ENCODE assay signal across 17 cellular contexts in the genomic region with DNA sequence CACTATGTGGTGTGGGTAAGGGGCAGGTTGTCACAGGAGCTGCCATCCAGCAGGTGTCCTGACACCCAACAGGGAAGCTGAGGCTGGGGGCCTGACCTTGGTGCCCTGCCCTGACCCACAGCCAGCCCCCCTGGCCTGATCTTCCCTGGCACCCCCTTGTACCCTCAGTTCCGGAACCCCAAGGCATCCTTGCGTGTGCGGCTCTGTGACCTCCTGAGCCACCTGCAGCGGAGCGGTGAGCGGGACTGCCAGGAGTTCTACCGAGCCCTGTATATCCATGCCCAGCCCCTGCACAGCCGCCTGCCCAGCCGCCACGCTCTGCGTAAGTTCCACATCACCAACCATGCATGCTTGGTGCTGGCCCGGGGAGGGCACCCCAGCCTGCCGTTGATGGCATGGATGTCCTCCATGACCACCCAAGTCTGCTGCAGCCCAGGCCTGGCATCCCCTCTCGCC. TPM values are rescaled to one million over a fixed set of nuclear protein-coding genes. Genes with fewer than 3 reads are reported as not detected.
A peak's percentile ranks its signal among the peaks of the same experiment; 100 is the strongest.
DNase-seq lines count a peak whose midpoint lies in the region; ATAC-seq, FAIRE-seq and TF ChIP-seq lines count a peak whose summit lies in the region.
"Had no signal": no experiment of that assay in that cellular context is flagged by ENCODE, and none has a peak within 500 bp of the region (broad histone marks: within the 10 kb centered on the region; RNA-seq: fewer than 3 reads in every experiment).

No MANE protein-coding gene starts in this region.

- no peak overlapping the region for H2AFZ ChIP-seq in OCI-LY1 (ENCODE audit: low read length)

- H3K9me3 ChIP-seq in BLaER1 treated with 17β-estradiol and CSF1 and Interleukin-3, amounts not matched to agents 10 nM and 100 nM (replicated peaks in 1 of 11), result peaks cover 0 to 2% (median 0%) of the 10 kb centered on the region in 11 experiments; a peak in 1 of 22 replicates
- no peaks in the 10 kb centered on the region for H3K9me3 ChIP-seq in OCI-LY1 (ENCODE audit: low read length)
- H3K9me3 ChIP-seq in kidney (ENCODE audit: control insufficient read depth in 1 of 2, low read length in 2 of 2), result no peaks in the 10 kb centered on the region
- H3K9me3 ChIP-seq in esophagus squamous epithelium, result no peaks in the 10 kb centered on the region
- H3K9me3 ChIP-seq: SJCRH30 had no signal

- WGBS in esophagus squamous epithelium, 2 donors, result 75 to 100% methylated on average over 3 to 5 of the region's 14 CpGs

- H3K27me3 ChIP-seq in BLaER1 treated with 17β-estradiol and CSF1 and Interleukin-3, amounts not matched to agents 10 nM and 100 nM, result no peaks in the 10 kb centered on the region
- H3K27me3 ChIP-seq in OCI-LY1 (ENCODE audit: insufficient read depth, low read length), result no peaks in the 10 kb centered on the region
- H3K27me3 ChIP-seq in esophagus squamous epithelium, result no peaks in the 10 kb centered on the region
- H3K27me3 ChIP-seq: SJCRH30 had no signal

- DNase-seq in kidney (peak; percentile 71), sciatic nerve (ENCODE audit: low spot score) (peak; percentile 58), epidermal melanocyte (ENCODE audit: insufficient read length, low spot score) (no peak), esophagus squamous epithelium (lab: John Stamatoyannopoulos, UW) (no peak), anterior cingulate cortex (lab: John Stamatoyannopoulos, UW) (no peak)
- DNase-seq: activated naive CD4-positive, alpha-beta T cell treated with anti-CD3 and anti-CD28 coated beads, Interleukin-2, amount 50 U/mL, for 16 hours; effector CD8-positive, alpha-beta T cell; HCEC 1CT; hypothalamus; NCI-H1436; NCI-H226; SJCRH30 had no signal

- H3F3A ChIP-seq in OCI-LY1 (ENCODE audit: insufficient read depth, low read length), result no peaks in the 10 kb centered on the region

- no peak for ATAC-seq in sciatic nerve
- ATAC-seq: activated CD4-positive, CD25-positive, alpha-beta regulatory T cell treated with anti-CD3 and anti-CD28 coated beads, Interleukin-2, amount 50 U/mL, for 24 hours had no signal

- peak overlapping the region in 7 of 10 experiments; percentile 3 to 51 (median 23); a peak in 7 of 20 replicates for H3K4me3 ChIP-seq in BLaER1 treated with 17β-estradiol and CSF1 and Interleukin-3, amounts not matched to agents 10 nM and 100 nM
- H3K4me3 ChIP-seq in OCI-LY1 (ENCODE audit: low read depth, low read length, poor library complexity, severe bottlenecking) (no peak overlapping the region), kidney (ENCODE audit: low read length in 2 of 2) (no peak overlapping the region), esophagus squamous epithelium (no peak overlapping the region)
- H3K4me3 ChIP-seq: SJCRH30 had no signal

- H3K27ac ChIP-seq in BLaER1 treated with 17β-estradiol and CSF1 and Interleukin-3, amounts not matched to agents 10 nM and 100 nM, result peak overlapping the region; percentile 26 to 89 (median 78); a peak in 21 of 22 replicates
- H3K27ac ChIP-seq in OCI-LY1 (ENCODE audit: low read depth, low read length, poor library complexity, severe bottlenecking), result peak overlapping the region; percentile 84
- no peak overlapping the region for H3K27ac ChIP-seq in kidney (ENCODE audit: low read depth in 2 of 2, low read length in 2 of 2)
- H3K27ac ChIP-seq in esophagus squamous epithelium, result no peak overlapping the region
- H3K27ac ChIP-seq: SJCRH30 had no signal

- no peak for TF ChIP-seq CTCF in OCI-LY1 (IDR thresholded peaks at IDR 0.05; ENCODE audit: low read length)
- TF ChIP-seq CTCF in kidney (IDR thresholded peaks at IDR 0.05; ENCODE audit: borderline replicate concordance, extremely low read depth, insufficient read depth), result no peak
- no peak for TF ChIP-seq CTCF in esophagus squamous epithelium (IDR thresholded peaks at IDR 0.05)

- H3K9me2 ChIP-seq in OCI-LY1 (ENCODE audit: low read depth, low read length), result no peaks in the 10 kb centered on the region

- H3K4me2 ChIP-seq in BLaER1 treated with 17β-estradiol and CSF1 and Interleukin-3, amounts not matched to agents 10 nM and 100 nM, result peak overlapping the region; percentile 74 to 96 (median 90)
- peak overlapping the region; percentile 36; the same call in 1 of the 2 replicates for H3K4me2 ChIP-seq in OCI-LY1 (ENCODE audit: low read length)

- peaks cover 87 to 97% (median 94%) of the 10 kb centered on the region in 10 experiments for H3K4me1 ChIP-seq in BLaER1 treated with 17β-estradiol and CSF1 and Interleukin-3, amounts not matched to agents 10 nM and 100 nM
- H3K4me1 ChIP-seq in OCI-LY1 (ENCODE audit: insufficient read depth, low read length, severe bottlenecking), result peaks cover 85% of the 10 kb centered on the region
- H3K4me1 ChIP-seq in kidney (ENCODE audit: control insufficient read depth in 1 of 2, insufficient read depth in 1 of 2, low read depth in 1 of 2, low read length in 2 of 2), result peaks cover 2 to 3% of the 10 kb centered on the region in 2 donors
- peaks cover 0 to 14% (median 5%) of the 10 kb centered on the region in 3 donors for H3K4me1 ChIP-seq in esophagus squamous epithelium

- FAIRE-seq in kidney (lab: Jason Lieb, UNC), result no peak
- FAIRE-seq: GM19239 had no signal

- H3K9ac ChIP-seq in BLaER1 treated with 17β-estradiol and CSF1 and Interleukin-3, amounts not matched to agents 10 nM and 100 nM, result peak overlapping the region; percentile 32 to 77 (median 71); a peak in 18 of 22 replicates
- H3K9ac ChIP-seq in OCI-LY1 (ENCODE audit: low read length) (no peak overlapping the region; the same call in 1 of the 2 replicates), kidney (ENCODE audit: low read length in 2 of 2) (no peak overlapping the region)

- peaks cover 0 to 71% (median 41%) of the 10 kb centered on the region in 11 experiments; a peak in 21 of 22 replicates for H3K36me3 ChIP-seq in BLaER1 treated with 17β-estradiol and CSF1 and Interleukin-3, amounts not matched to agents 10 nM and 100 nM
- H3K36me3 ChIP-seq in OCI-LY1 (ENCODE audit: insufficient read depth, low read length) (no peaks in the 10 kb centered on the region), kidney (ENCODE audit: control insufficient read depth in 1 of 2, insufficient read depth in 2 of 2, low read length in 2 of 2) (peaks cover 0 to 8% of the 10 kb centered on the region in 2 donors), esophagus squamous epithelium (peaks cover 9 to 63% (median 31%) of the 10 kb centered on the region in 3 donors)

- TF ChIP-seq POLR2A in esophagus squamous epithelium (IDR thresholded peaks at IDR 0.05), result no peak

- intact Hi-C loops in kidney (cut with DNase I), result no loop called here
- intact Hi-C loops in sciatic nerve (cut with DNase I), result loop anchor here (10.0 kb wide), 1 partner anchor 194 kb away; no protein-coding TSS in a partner anchor
- intact Hi-C loops in esophagus squamous epithelium (cut with DNase I), result loop anchor here (5.0 to 10.0 kb wide), 2 partner anchors 52 to 106 kb away; no protein-coding TSS in a partner anchor

- H3K79me2 ChIP-seq in OCI-LY1 (ENCODE audit: insufficient read depth, low read length), result no peaks in the 10 kb centered on the region

- H4K20me1 ChIP-seq in BLaER1 treated with 17β-estradiol and CSF1 and Interleukin-3, amounts not matched to agents 10 nM and 100 nM, result peaks cover 14 to 52% (median 39%) of the 10 kb centered on the region in 11 experiments; a peak in 18 of 22 replicates
- no peaks in the 10 kb centered on the region for H4K20me1 ChIP-seq in OCI-LY1 (ENCODE audit: insufficient read depth, low read length)

RNA-seq across cellular contexts. Expression of a gene that starts 14.4 kb away (rescaled TPM):
- total RNA-seq in kidney (44.5 TPM), sciatic nerve (36.6 TPM), esophagus squamous epithelium (10 to 100 TPM; 16.2 to 37.8 (median 29.0) TPM)
- polyA plus RNA-seq in kidney (ENCODE audit: insufficient read depth, low read depth, low replicate concordance), result 49.3 TPM

RNA-seq across cellular contexts. Expression of a gene that starts 23.6 kb away (rescaled TPM):
- total RNA-seq in kidney (56.3 TPM), sciatic nerve (53.5 TPM), esophagus squamous epithelium (10 to 100 TPM; 12.6 to 61.3 (median 31.4) TPM)
- polyA plus RNA-seq in kidney (ENCODE audit: insufficient read depth, low read depth, low replicate concordance), result 149 TPM

RNA-seq across cellular contexts. Expression of a gene that starts 51.9 kb away (rescaled TPM):
- total RNA-seq in kidney (12.2 TPM), sciatic nerve (6.6 TPM), esophagus squamous epithelium (1 to 10 TPM in 3 of 4 donors, under 1 TPM in 1; 0.22 to 5.8 (median 2.7) TPM)
- polyA plus RNA-seq in kidney (ENCODE audit: insufficient read depth, low read depth, low replicate concordance), result 34.6 TPM
- total RNA-seq: LHCN-M2, SJCRH30 had no signal

Comparison
In these comparisons a context has a peak if more than half of its experiments do, and no peak if none do; other contexts are left out.
1. H3K27ac ChIP-seq: peak in BLaER1 treated with 17β-estradiol and CSF1 and Interleukin-3, amounts not matched to agents 10 nM and 100 nM (11 of 11) and OCI-LY1 (single experiment); none in kidney (0 of 2) and esophagus squamous epithelium (0 of 4).
2. H3K4me3 ChIP-seq: peak in BLaER1 treated with 17β-estradiol and CSF1 and Interleukin-3, amounts not matched to agents 10 nM and 100 nM (7 of 10); none in OCI-LY1 (single experiment), kidney (0 of 2) and esophagus squamous epithelium (0 of 4).
3. H3K9ac ChIP-seq: peak in BLaER1 treated with 17β-estradiol and CSF1 and Interleukin-3, amounts not matched to agents 10 nM and 100 nM (11 of 11); none in OCI-LY1 (single experiment) and kidney (0 of 2).
4. DNase-seq: peak in kidney (single experiment) and sciatic nerve (single experiment); none in epidermal melanocyte (single experiment), esophagus squamous epithelium (single experiment) and anterior cingulate cortex (0 of 58).